11 cellular contexts compared by ENCODE assay signal in genomic region chr3:133025546-133025945, GRCh38. TPM values are rescaled to one million over a fixed set of nuclear protein-coding genes. Genes with fewer than 3 reads are reported as not detected.
"Had no signal": no experiment of that assay in that cellular context is flagged by ENCODE, and none has a peak within 500 bp of the region (broad histone marks: within the 10 kb centered on the region; RNA-seq: fewer than 3 reads in every experiment).

No MANE protein-coding gene starts in this region.

- H3K27ac ChIP-seq: GM23248 had no signal

- H3K4me3 ChIP-seq: GM23248, GM23338, HAP-1 had no signal

- H2AFZ ChIP-seq: GM23248, GM23338 had no signal

- H3K4me1 ChIP-seq: HAP-1 had no signal

- DNase-seq: GM23248, GOT3, H7, H9, HCEC 1CT, HFFc6 had no signal

- H3K9me3 ChIP-seq: HAP-1 had no signal

- ATAC-seq: GM23338, HCT116 had no signal

- H3K36me3 ChIP-seq: HAP-1 had no signal

- FAIRE-seq: H1, H54 had no signal

- H3K4me2 ChIP-seq: GM23338 had no signal

- H3K9ac ChIP-seq: GM23248 had no signal

RNA-seq across cellular contexts. Expression of gene TMEM108, which starts 12.6 kb away (rescaled TPM):
- total RNA-seq: GM23248, HFFc6 had no signal
- polyA plus RNA-seq: GM23248 had no signal
